Comparison of ENCODE assay signal across 1 cellular context in genomic region chr5:151214614-151215545, GRCh38.
TF ChIP-seq lines count a peak whose summit lies in the region.

No MANE protein-coding gene starts in this region.

TF ChIP-seq in K562, 482 proteins besides CTCF, POLR2A, EP300 and RAD21 (continued from another document):
- TF ChIP-seq ZNF232 (CRISPR knock-in tag; IDR thresholded peaks at IDR 0.05) (no peak), TARDBP (IDR thresholded peaks at IDR 0.05) (no peak), LARP7 (IDR thresholded peaks at IDR 0.05) (no peak), ZBTB12 (CRISPR knock-in tag; IDR thresholded peaks at IDR 0.05) (no peak), ZNF639 (CRISPR knock-in tag; conservative IDR thresholded peaks at IDR 0.05 in 1 of 2, IDR thresholded peaks at IDR 0.05 in 1 of 2) (no peak), MAZ (CRISPR knock-in tag; conservative IDR thresholded peaks at IDR 0.05 in 1 of 2, IDR thresholded peaks at IDR 0.05 in 1 of 2) (no peak), NFE2 (IDR thresholded peaks at IDR 0.05; ENCODE audit: low read depth) (peak; percentile 22; the same call in 1 of the 2 replicates), RHOXF2B (CRISPR knock-in tag; conservative IDR thresholded peaks at IDR 0.05) (no peak), ZNF511 (CRISPR knock-in tag; IDR thresholded peaks at IDR 0.05) (no peak), ZNF184 (CRISPR knock-in tag; IDR thresholded peaks at IDR 0.05) (no peak), MGA (IDR thresholded peaks at IDR 0.05) (no peak), CEBPB (tag; IDR thresholded peaks at IDR 0.05) (peak; percentile 92), HMBOX1 (IDR thresholded peaks at IDR 0.05) (no peak), TAF15 (IDR thresholded peaks at IDR 0.05; ENCODE audit: low read depth, low read length) (no peak), TEAD1 (CRISPR knock-in tag; IDR thresholded peaks at IDR 0.05) (no peak), MCM2 (IDR thresholded peaks at IDR 0.05; ENCODE audit: low read depth) (no peak), TSC22D4 (tag; IDR thresholded peaks at IDR 0.05) (no peak), EWSR1 (IDR thresholded peaks at IDR 0.05; ENCODE audit: borderline replicate concordance, low read depth, partially characterized antibody) (no peak), NR1H2 (CRISPR knock-in tag; IDR thresholded peaks at IDR 0.05) (no peak), ZNF124 (CRISPR knock-in tag; IDR thresholded peaks at IDR 0.05) (no peak), TBP (optimal IDR thresholded peaks at IDR 0.05; ENCODE audit: low read depth, low read length) (no peak), EP400 (IDR thresholded peaks at IDR 0.05) (no peak), RAD51 (IDR thresholded peaks at IDR 0.05; ENCODE audit: borderline replicate concordance, low read depth) (no peak)
